In the genomic region with DNA sequence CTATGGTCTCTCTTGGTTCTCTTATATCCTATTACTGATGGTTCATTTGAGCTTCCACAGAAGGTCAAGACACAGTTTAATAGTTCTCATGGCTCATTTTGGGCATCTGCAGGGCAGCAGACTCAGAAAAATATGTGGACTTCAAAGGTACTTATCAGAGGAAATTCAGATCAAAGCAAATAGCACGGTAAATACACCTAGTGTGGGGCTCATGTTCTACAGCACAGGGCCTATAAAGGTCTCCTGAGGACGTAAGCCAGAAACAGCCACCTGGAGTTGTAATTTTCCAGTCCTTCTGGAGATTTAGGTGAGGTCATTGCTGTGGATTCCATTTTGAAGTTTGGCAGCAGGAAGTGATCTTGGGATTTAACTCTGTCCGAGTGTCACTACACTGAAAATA, we compare ENCODE assay signal across 1 cellular context.
TF ChIP-seq lines count a peak whose summit lies in the region.

No MANE protein-coding gene starts in this region.

TF ChIP-seq in HepG2, 621 proteins besides CTCF, POLR2A, EP300 and RAD21 (continued from another document and continues in another):
- TF ChIP-seq, protein P1, sequence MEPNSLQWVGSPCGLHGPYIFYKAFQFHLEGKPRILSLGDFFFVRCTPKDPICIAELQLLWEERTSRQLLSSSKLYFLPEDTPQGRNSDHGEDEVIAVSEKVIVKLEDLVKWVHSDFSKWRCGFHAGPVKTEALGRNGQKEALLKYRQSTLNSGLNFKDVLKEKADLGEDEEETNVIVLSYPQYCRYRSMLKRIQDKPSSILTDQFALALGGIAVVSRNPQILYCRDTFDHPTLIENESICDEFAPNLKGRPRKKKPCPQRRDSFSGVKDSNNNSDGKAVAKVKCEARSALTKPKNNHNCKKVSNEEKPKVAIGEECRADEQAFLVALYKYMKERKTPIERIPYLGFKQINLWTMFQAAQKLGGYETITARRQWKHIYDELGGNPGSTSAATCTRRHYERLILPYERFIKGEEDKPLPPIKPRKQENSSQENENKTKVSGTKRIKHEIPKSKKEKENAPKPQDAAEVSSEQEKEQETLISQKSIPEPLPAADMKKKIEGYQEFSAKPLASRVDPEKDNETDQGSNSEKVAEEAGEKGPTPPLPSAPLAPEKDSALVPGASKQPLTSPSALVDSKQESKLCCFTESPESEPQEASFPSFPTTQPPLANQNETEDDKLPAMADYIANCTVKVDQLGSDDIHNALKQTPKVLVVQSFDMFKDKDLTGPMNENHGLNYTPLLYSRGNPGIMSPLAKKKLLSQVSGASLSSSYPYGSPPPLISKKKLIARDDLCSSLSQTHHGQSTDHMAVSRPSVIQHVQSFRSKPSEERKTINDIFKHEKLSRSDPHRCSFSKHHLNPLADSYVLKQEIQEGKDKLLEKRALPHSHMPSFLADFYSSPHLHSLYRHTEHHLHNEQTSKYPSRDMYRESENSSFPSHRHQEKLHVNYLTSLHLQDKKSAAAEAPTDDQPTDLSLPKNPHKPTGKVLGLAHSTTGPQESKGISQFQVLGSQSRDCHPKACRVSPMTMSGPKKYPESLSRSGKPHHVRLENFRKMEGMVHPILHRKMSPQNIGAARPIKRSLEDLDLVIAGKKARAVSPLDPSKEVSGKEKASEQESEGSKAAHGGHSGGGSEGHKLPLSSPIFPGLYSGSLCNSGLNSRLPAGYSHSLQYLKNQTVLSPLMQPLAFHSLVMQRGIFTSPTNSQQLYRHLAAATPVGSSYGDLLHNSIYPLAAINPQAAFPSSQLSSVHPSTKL (CRISPR knock-in tag; IDR thresholded peaks at IDR 0.05) = peak; percentile 94
- TF ChIP-seq, protein P2, sequence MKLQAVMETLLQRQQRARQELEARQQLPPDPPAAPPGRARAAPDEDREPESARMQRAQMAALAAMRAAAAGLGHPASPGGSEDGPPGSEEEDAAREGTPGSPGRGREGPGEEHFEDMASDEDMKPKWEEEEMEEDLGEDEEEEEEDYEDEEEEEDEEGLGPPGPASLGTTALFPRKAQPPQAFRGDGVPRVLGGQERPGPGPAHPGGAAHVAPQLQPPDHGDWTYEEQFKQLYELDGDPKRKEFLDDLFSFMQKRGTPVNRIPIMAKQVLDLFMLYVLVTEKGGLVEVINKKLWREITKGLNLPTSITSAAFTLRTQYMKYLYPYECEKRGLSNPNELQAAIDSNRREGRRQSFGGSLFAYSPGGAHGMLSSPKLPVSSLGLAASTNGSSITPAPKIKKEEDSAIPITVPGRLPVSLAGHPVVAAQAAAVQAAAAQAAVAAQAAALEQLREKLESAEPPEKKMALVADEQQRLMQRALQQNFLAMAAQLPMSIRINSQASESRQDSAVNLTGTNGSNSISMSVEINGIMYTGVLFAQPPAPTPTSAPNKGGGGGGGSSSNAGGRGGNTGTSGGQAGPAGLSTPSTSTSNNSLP (IDR thresholded peaks at IDR 0.05; ENCODE audit: low read depth, low read length) = peak; percentile 79
- TF ChIP-seq CCAR2 (optimal IDR thresholded peaks at IDR 0.05; ENCODE audit: low read depth, low read length) = no peak
- TF ChIP-seq ZEB1 (IDR thresholded peaks at IDR 0.05; ENCODE audit: insufficient replicate concordance, low read depth) = peak; percentile 76
- TF ChIP-seq ZBTB3 (CRISPR knock-in tag; IDR thresholded peaks at IDR 0.05; ENCODE audit: borderline replicate concordance, low read depth) = no peak
- no peak for TF ChIP-seq ZNF354B (CRISPR knock-in tag; IDR thresholded peaks at IDR 0.05)
- TF ChIP-seq ZBTB21 (CRISPR knock-in tag; IDR thresholded peaks at IDR 0.05) = peak; percentile 68; the same call in 1 of the 2 replicates
- TF ChIP-seq SIN3B (IDR thresholded peaks at IDR 0.05; ENCODE audit: low read length) = no peak
- peak; percentile 72 for TF ChIP-seq RCOR2 (CRISPR knock-in tag; IDR thresholded peaks at IDR 0.05)
- TF ChIP-seq ISL2 (CRISPR knock-in tag; IDR thresholded peaks at IDR 0.05) = peak; percentile 97
- TF ChIP-seq ZKSCAN1 (IDR thresholded peaks at IDR 0.05; ENCODE audit: low read length) = peak; percentile 45; the same call in 1 of the 2 replicates
- TF ChIP-seq LCORL (IDR thresholded peaks at IDR 0.05) = 0 out of 2 replicates have a peak, but pooled peaks have one; percentile 12
- TF ChIP-seq LCORL (CRISPR knock-in tag; IDR thresholded peaks at IDR 0.05) = peak; percentile 80
- TF ChIP-seq, protein P3, sequence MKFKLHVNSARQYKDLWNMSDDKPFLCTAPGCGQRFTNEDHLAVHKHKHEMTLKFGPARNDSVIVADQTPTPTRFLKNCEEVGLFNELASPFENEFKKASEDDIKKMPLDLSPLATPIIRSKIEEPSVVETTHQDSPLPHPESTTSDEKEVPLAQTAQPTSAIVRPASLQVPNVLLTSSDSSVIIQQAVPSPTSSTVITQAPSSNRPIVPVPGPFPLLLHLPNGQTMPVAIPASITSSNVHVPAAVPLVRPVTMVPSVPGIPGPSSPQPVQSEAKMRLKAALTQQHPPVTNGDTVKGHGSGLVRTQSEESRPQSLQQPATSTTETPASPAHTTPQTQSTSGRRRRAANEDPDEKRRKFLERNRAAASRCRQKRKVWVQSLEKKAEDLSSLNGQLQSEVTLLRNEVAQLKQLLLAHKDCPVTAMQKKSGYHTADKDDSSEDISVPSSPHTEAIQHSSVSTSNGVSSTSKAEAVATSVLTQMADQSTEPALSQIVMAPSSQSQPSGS (CRISPR knock-in tag; IDR thresholded peaks at IDR 0.05) = peak; percentile 97
- no peak for TF ChIP-seq SOX6 (IDR thresholded peaks at IDR 0.05)
- peak; percentile 83 for TF ChIP-seq SOX6 (CRISPR knock-in tag; IDR thresholded peaks at IDR 0.05)
- TF ChIP-seq PITX1 (CRISPR knock-in tag; IDR thresholded peaks at IDR 0.05) = 0 out of 2 replicates have a peak, but pooled peaks have one; percentile 26
- peak; percentile 80; the same call in 1 of the 2 replicates for TF ChIP-seq TARDBP (CRISPR knock-in tag; IDR thresholded peaks at IDR 0.05)
- TF ChIP-seq, protein P4, sequence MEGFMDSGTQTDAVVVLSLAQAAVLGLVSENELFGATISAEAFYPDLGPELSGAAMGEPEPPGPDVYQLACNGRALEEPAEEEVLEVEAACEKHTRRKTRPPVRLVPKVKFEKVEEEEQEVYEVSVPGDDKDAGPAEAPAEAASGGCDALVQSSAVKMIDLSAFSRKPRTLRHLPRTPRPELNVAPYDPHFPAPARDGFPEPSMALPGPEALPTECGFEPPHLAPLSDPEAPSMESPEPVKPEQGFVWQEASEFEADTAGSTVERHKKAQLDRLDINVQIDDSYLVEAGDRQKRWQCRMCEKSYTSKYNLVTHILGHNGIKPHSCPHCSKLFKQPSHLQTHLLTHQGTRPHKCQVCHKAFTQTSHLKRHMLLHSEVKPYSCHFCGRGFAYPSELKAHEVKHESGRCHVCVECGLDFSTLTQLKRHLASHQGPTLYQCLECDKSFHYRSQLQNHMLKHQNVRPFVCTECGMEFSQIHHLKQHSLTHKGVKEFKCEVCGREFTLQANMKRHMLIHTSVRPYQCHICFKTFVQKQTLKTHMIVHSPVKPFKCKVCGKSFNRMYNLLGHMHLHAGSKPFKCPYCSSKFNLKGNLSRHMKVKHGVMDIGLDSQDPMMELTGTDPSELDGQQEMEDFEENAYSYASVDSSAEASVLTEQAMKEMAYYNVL (CRISPR knock-in tag; IDR thresholded peaks at IDR 0.05; ENCODE audit: borderline replicate concordance) = 0 out of 2 replicates have a peak, but pooled peaks have one; percentile 23
- peak; percentile 69 for TF ChIP-seq PHF21A (CRISPR knock-in tag; IDR thresholded peaks at IDR 0.05)
- TF ChIP-seq POGZ (CRISPR knock-in tag; IDR thresholded peaks at IDR 0.05) = peak; percentile 83
- TF ChIP-seq NR2F1 (CRISPR knock-in tag; IDR thresholded peaks at IDR 0.05) = 0 out of 4 replicates have a peak, but pooled peaks of 1 of the 2 experiments have one; percentile 37
- no peak for TF ChIP-seq ZNF296 (CRISPR knock-in tag; conservative IDR thresholded peaks at IDR 0.05)
- TF ChIP-seq TCF7L2 (IDR thresholded peaks at IDR 0.05; ENCODE audit: low read depth, low read length) = peak; percentile 80
- TF ChIP-seq, protein P5, sequence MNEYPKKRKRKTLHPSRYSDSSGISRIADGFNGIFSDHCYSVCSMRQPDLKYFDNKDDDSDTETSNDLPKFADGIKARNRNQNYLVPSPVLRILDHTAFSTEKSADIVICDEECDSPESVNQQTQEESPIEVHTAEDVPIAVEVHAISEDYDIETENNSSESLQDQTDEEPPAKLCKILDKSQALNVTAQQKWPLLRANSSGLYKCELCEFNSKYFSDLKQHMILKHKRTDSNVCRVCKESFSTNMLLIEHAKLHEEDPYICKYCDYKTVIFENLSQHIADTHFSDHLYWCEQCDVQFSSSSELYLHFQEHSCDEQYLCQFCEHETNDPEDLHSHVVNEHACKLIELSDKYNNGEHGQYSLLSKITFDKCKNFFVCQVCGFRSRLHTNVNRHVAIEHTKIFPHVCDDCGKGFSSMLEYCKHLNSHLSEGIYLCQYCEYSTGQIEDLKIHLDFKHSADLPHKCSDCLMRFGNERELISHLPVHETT (CRISPR knock-in tag; conservative IDR thresholded peaks at IDR 0.05) = no peak
- TF ChIP-seq ZNF547 (CRISPR knock-in tag; IDR thresholded peaks at IDR 0.05) = no peak
- TF ChIP-seq AKAP8 (CRISPR knock-in tag; IDR thresholded peaks at IDR 0.05) = no peak
- 0 out of 2 replicates have a peak, but pooled peaks have one; percentile 6 for TF ChIP-seq RBFOX2 (IDR thresholded peaks at IDR 0.05; ENCODE audit: low read depth, low read length)
- TF ChIP-seq ZNF678 (CRISPR knock-in tag; IDR thresholded peaks at IDR 0.05) = no peak
- no peak for TF ChIP-seq EEA1 (CRISPR knock-in tag; IDR thresholded peaks at IDR 0.05; ENCODE audit: borderline replicate concordance)
- TF ChIP-seq, protein P6, sequence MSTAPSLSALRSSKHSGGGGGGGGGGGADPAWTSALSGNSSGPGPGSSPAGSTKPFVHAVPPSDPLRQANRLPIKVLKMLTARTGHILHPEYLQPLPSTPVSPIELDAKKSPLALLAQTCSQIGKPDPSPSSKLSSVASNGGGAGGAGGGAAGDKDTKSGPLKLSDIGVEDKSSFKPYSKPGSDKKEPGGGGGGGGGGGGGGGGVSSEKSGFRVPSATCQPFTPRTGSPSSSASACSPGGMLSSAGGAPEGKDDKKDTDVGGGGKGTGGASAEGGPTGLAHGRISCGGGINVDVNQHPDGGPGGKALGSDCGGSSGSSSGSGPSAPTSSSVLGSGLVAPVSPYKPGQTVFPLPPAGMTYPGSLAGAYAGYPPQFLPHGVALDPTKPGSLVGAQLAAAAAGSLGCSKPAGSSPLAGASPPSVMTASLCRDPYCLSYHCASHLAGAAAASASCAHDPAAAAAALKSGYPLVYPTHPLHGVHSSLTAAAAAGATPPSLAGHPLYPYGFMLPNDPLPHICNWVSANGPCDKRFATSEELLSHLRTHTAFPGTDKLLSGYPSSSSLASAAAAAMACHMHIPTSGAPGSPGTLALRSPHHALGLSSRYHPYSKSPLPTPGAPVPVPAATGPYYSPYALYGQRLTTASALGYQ (CRISPR knock-in tag; IDR thresholded peaks at IDR 0.05) = peak; percentile 90; the same call in 1 of the 2 replicates
- TF ChIP-seq, protein P7, sequence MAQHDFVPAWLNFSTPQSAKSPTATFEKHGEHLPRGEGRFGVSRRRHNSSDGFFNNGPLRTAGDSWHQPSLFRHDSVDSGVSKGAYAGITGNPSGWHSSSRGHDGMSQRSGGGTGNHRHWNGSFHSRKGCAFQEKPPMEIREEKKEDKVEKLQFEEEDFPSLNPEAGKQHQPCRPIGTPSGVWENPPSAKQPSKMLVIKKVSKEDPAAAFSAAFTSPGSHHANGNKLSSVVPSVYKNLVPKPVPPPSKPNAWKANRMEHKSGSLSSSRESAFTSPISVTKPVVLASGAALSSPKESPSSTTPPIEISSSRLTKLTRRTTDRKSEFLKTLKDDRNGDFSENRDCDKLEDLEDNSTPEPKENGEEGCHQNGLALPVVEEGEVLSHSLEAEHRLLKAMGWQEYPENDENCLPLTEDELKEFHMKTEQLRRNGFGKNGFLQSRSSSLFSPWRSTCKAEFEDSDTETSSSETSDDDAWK (CRISPR knock-in tag; IDR thresholded peaks at IDR 0.05) = no peak
- TF ChIP-seq MTA3 (CRISPR knock-in tag; IDR thresholded peaks at IDR 0.05) = no peak
- no peak for TF ChIP-seq XBP1 (CRISPR knock-in tag; IDR thresholded peaks at IDR 0.05)
- TF ChIP-seq, protein P8, sequence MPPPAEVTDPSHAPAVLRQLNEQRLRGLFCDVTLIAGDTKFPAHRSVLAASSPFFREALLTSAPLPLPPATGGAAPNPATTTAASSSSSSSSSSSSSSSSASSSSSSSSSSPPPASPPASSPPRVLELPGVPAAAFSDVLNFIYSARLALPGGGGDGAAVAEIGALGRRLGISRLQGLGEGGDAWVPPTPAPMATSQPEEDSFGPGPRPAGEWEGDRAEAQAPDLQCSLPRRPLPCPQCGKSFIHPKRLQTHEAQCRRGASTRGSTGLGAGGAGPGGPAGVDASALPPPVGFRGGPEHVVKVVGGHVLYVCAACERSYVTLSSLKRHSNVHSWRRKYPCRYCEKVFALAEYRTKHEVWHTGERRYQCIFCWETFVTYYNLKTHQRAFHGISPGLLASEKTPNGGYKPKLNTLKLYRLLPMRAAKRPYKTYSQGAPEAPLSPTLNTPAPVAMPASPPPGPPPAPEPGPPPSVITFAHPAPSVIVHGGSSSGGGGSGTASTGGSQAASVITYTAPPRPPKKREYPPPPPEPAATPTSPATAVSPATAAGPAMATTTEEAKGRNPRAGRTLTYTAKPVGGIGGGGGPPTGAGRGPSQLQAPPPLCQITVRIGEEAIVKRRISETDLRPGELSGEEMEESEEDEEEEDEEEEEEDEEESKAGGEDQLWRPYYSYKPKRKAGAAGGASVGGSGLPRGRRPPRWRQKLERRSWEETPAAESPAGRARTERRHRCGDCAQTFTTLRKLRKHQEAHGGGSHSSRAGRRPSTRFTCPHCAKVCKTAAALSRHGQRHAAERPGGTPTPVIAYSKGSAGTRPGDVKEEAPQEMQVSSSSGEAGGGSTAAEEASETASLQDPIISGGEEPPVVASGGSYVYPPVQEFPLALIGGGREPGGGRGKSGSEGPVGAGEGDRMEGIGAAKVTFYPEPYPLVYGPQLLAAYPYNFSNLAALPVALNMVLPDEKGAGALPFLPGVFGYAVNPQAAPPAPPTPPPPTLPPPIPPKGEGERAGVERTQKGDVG (CRISPR knock-in tag; IDR thresholded peaks at IDR 0.05; ENCODE audit: borderline replicate concordance) = no peak
- TF ChIP-seq HOXD1 (CRISPR knock-in tag; IDR thresholded peaks at IDR 0.05) = 0 out of 2 replicates have a peak, but pooled peaks have one; percentile 24
- no peak for TF ChIP-seq ZNF207 (IDR thresholded peaks at IDR 0.05; ENCODE audit: borderline replicate concordance)
- peak; percentile 75; the same call in 1 of the 2 replicates for TF ChIP-seq HMG20B (CRISPR knock-in tag; conservative IDR thresholded peaks at IDR 0.05)
